9 cellular contexts compared by ENCODE assay signal in genomic region chr20:58310291-58310782, GRCh38. TPM values are rescaled to one million over a fixed set of nuclear protein-coding genes. Genes with fewer than 3 reads are reported as not detected.
DNase-seq lines count a peak whose midpoint lies in the region; ATAC-seq, FAIRE-seq and TF ChIP-seq lines count a peak whose summit lies in the region.
"Had no signal": no experiment of that assay in that cellular context is flagged by ENCODE, and none has a peak within 500 bp of the region (broad histone marks: within the 10 kb centered on the region; RNA-seq: fewer than 3 reads in every experiment).

No MANE protein-coding gene starts in this region.

- no peaks in the 10 kb centered on the region for H3K9me3 ChIP-seq in pancreas

- ATAC-seq in pancreas (no peak), GM19395 (IDR thresholded peaks at IDR 0.05; ENCODE audit: unreplicated experiment) (no peak)

- peak; percentile 36 for DNase-seq in DMS53 (lab: John Stamatoyannopoulos, UW)
- DNase-seq in DMS53 treated with DMSO at 0.1 percent for 48 hours (lab: John Stamatoyannopoulos, UW; ENCODE audit: unreplicated experiment), result no peak
- DNase-seq in RPMI8226, result peak; percentile 33
- DNase-seq in epithelial cell of proximal tubule (ENCODE audit: low read depth), result peak; percentile 19
- DNase-seq in pancreas, result no peak
- no peak for DNase-seq in NCI-H2029 treated with DMSO at 0.1 percent for 48 hours (lab: John Stamatoyannopoulos, UW)
- no peak for DNase-seq in H4 (ENCODE audit: low spot score)

- no peaks in the 10 kb centered on the region for H3K27me3 ChIP-seq in pancreas

- intact Hi-C loops in pancreas (cut with DNase I), result no loop called here

- FAIRE-seq in pancreas (lab: Jason Lieb, UNC), result no peak
- FAIRE-seq: A204.1 had no signal

- 0 to 3% methylated on average over 1 of the region's 1 CpG for WGBS in pancreas, 2 donors

- H3K4me3 ChIP-seq in epithelial cell of proximal tubule (ENCODE audit: low read depth, low read length) (peak overlapping the region; percentile 84), pancreas (peak overlapping the region; percentile 99 to 100 (median 100))

- H3K36me3 ChIP-seq in pancreas, result peaks cover 0 to 6% (median 0%) of the 10 kb centered on the region in 3 donors

- H3K27ac ChIP-seq in pancreas, result peak overlapping the region in 3 of 4 donors; percentile 62 to 78 (median 74)

- H3K4me1 ChIP-seq in pancreas, result peaks cover 0 to 3% (median 0%) of the 10 kb centered on the region in 3 donors

- TF ChIP-seq CTCF in epithelial cell of proximal tubule (conservative IDR thresholded peaks at IDR 0.05; ENCODE audit: low read depth, low read length), result no peak
- TF ChIP-seq CTCF in pancreas (IDR thresholded peaks at IDR 0.05), result no peak

RNA-seq across cellular contexts. Expression of gene RAB22A, which starts 0.8 kb away (rescaled TPM):
- total RNA-seq in epithelial cell of proximal tubule (8.3 and 10.6 TPM in 2 replicates), pancreas (10 to 100 TPM in 1 of 6 donors, 1 to 10 TPM in 5; 5.7 to 10.1 (median 7.9) TPM)
- polyA plus RNA-seq in pancreas, result 1 to 10 TPM; 3.1 to 4.8 TPM
- 7.3 and 11.5 TPM in 2 replicates for total RNA-seq in H4 (2014; rRNA removed; shearing (Covaris generic))

Comparison
In these comparisons a context has a peak if more than half of its experiments do, and no peak if none do; other contexts are left out.
1. DNase-seq: peak in DMS53 (single experiment), RPMI8226 (single experiment) and epithelial cell of proximal tubule (single experiment); none in DMS53 treated with DMSO at 0.1 percent for 48 hours (single experiment), pancreas (0 of 6), NCI-H2029 treated with DMSO at 0.1 percent for 48 hours (single experiment) and H4 (single experiment).